ENCODE assay signal across 27 cellular contexts in genomic region chr10:14215601-14216000, GRCh38.
"Had no signal": no experiment of that assay in that cellular context is flagged by ENCODE, and none has a peak within 500 bp of the region (broad histone marks: within the 10 kb centered on the region; RNA-seq: fewer than 3 reads in every experiment).

No MANE protein-coding gene starts in this region.

- H3K79me2 ChIP-seq: parathyroid adenoma had no signal

- H3K27ac ChIP-seq: left lung, lower lobe of right lung, neural progenitor cell, neutrophil, parathyroid adenoma, spleen, suprapubic skin, thoracic aorta, tibial artery, upper lobe of right lung had no signal

- DNase-seq: hippocampal formation; kidney; left colon; left lung; lower lobe of right lung; mammary epithelial cell; mesenchymal stem cell; naive B cell; natural killer cell; nephron progenitor cell; occipital lobe; retina; right cardiac atrium; small intestine; spleen; stimulated activated CD4-positive, alpha-beta T cell treated with anti-CD3 and anti-CD28 coated beads, Interleukin-4, amount 100 ng/mL, for 24 hours; stimulated activated naive CD4-positive, alpha-beta T cell; tibial artery; trophoblast cell; upper lobe of right lung had no signal

- H2AFZ ChIP-seq: neural progenitor cell, parathyroid adenoma had no signal

- H3K9ac ChIP-seq: neural progenitor cell, parathyroid adenoma had no signal

- H3K27me3 ChIP-seq: neural progenitor cell, neutrophil, upper lobe of right lung had no signal

- H3K4me2 ChIP-seq: neural progenitor cell had no signal

- H3K4me1 ChIP-seq: left lung, lower lobe of right lung, parathyroid adenoma, spleen, suprapubic skin, tibial artery, upper lobe of right lung had no signal

- H3K36me3 ChIP-seq: left lung, lower lobe of right lung, neural progenitor cell, neutrophil, spleen, suprapubic skin, thoracic aorta, tibial artery, upper lobe of right lung had no signal

- ATAC-seq: left colon; left lung; lower lobe of right lung; natural killer cell; right cardiac atrium; sciatic nerve; stimulated activated effector memory CD8-positive, alpha-beta T cell treated with anti-CD3 and anti-CD28 coated beads, Interleukin-12 subunit alpha, Interleukin-12 subunit beta, amount 100 ng/mL, for 72 hours; upper lobe of right lung had no signal

- H3K9me3 ChIP-seq: left lung, lower lobe of right lung, neutrophil, spleen, suprapubic skin, thoracic aorta, tibial artery, upper lobe of right lung had no signal

- H3K4me3 ChIP-seq: left lung, lower lobe of right lung, neural progenitor cell, spleen, suprapubic skin, thoracic aorta, tibial artery, upper lobe of right lung had no signal
